Comparison of ENCODE assay signal across 9 cellular contexts in genomic region chr3:1082024-1082633, GRCh38. TPM values are rescaled to one million over a fixed set of nuclear protein-coding genes. Genes with fewer than 3 reads are reported as not detected.
DNase-seq lines count a peak whose midpoint lies in the region; ATAC-seq and TF ChIP-seq lines count a peak whose summit lies in the region.
"Had no signal": no experiment of that assay in that cellular context is flagged by ENCODE, and none has a peak within 500 bp of the region (broad histone marks: within the 10 kb centered on the region; RNA-seq: fewer than 3 reads in every experiment).

No MANE protein-coding gene starts in this region.

- no peaks in the 10 kb centered on the region for H3K27me3 ChIP-seq in lower lobe of right lung (ENCODE audit: low read depth)
- H3K27me3 ChIP-seq in CD8-positive, alpha-beta memory T cell (ENCODE audit: insufficient read depth, low read length, poor library complexity, severe bottlenecking) = no peaks in the 10 kb centered on the region

- H3K27me3 Mint-ChIP-seq in brain = no peaks in the 10 kb centered on the region
- H3K27me3 Mint-ChIP-seq in CD8-positive, alpha-beta memory T cell = no peaks in the 10 kb centered on the region
- H3K27me3 Mint-ChIP-seq: IgD-negative memory B cell had no signal

- H3K9me3 Mint-ChIP-seq in brain = peaks cover 0 to 48% (median 0%) of the 10 kb centered on the region in 5 experiments
- H3K9me3 Mint-ChIP-seq in CD8-positive, alpha-beta memory T cell = peaks cover 2 to 24% (median 5%) of the 10 kb centered on the region in 5 donors

- TF ChIP-seq CTCF in C4-2B (conservative IDR thresholded peaks at IDR 0.05) (peak; percentile 77), LNCAP (IDR thresholded peaks at IDR 0.05) (peak; percentile 65), brain (conservative IDR thresholded peaks at IDR 0.05) (peak; percentile 80 to 83), lower lobe of right lung (IDR thresholded peaks at IDR 0.05) (peak; percentile 60)

- no peaks in the 10 kb centered on the region for H3K36me3 ChIP-seq in lower lobe of right lung
- H3K36me3 ChIP-seq in CD8-positive, alpha-beta memory T cell (ENCODE audit: insufficient read depth, low read length) = no peaks in the 10 kb centered on the region

- H3K27ac Mint-ChIP-seq in brain = peak overlapping the region in 1 of 5 experiments; percentile 55
- H3K27ac Mint-ChIP-seq in CD8-positive, alpha-beta memory T cell = no peak overlapping the region
- H3K27ac Mint-ChIP-seq: IgD-negative memory B cell had no signal

- H3K4me1 ChIP-seq in lower lobe of right lung = no peaks in the 10 kb centered on the region
- no peaks in the 10 kb centered on the region for H3K4me1 ChIP-seq in CD8-positive, alpha-beta memory T cell (ENCODE audit: insufficient read depth, low read length)

- CTCF ChIA-PET in CD8-positive, alpha-beta memory T cell (lab: Charles Lee) = no interaction called here

- H3K4me3 ChIP-seq in lower lobe of right lung = no peak overlapping the region
- no peak overlapping the region for H3K4me3 ChIP-seq in CD8-positive, alpha-beta memory T cell (ENCODE audit: low read length)

- H3K4me3 Mint-ChIP-seq in brain = no peak overlapping the region
- H3K4me3 Mint-ChIP-seq in CD8-positive, alpha-beta memory T cell = no peak overlapping the region
- H3K4me3 Mint-ChIP-seq: IgD-negative memory B cell had no signal

- ATAC-seq in GM18870 (IDR thresholded peaks at IDR 0.05; ENCODE audit: unreplicated experiment) (peak; percentile 52), lower lobe of right lung (peak; percentile 76 to 82)

- peaks cover 22% of the 10 kb centered on the region for H3K4me1 Mint-ChIP-seq in brain
- H3K4me1 Mint-ChIP-seq in CD8-positive, alpha-beta memory T cell = no peaks in the 10 kb centered on the region
- H3K4me1 Mint-ChIP-seq: IgD-negative memory B cell had no signal

- DNase-seq in lower lobe of right lung = no peak
- no peak for DNase-seq in activated CD8-positive, alpha-beta memory T cell treated with anti-CD3 and anti-CD28 coated beads, Interleukin-2, amount 50 U/mL, for 4 hours
- no peak for DNase-seq in HPDE6-E6E7 (ENCODE audit: extremely low spot score)
- no peak for DNase-seq in CD8-positive, alpha-beta memory T cell

- H3K36me3 Mint-ChIP-seq in brain = no peaks in the 10 kb centered on the region
- H3K36me3 Mint-ChIP-seq in CD8-positive, alpha-beta memory T cell = no peaks in the 10 kb centered on the region
- H3K36me3 Mint-ChIP-seq: IgD-negative memory B cell had no signal

- POLR2A ChIA-PET in CD8-positive, alpha-beta memory T cell (lab: Charles Lee) = no interaction called here

- no peak overlapping the region for H3K27ac ChIP-seq in C4-2B
- H3K27ac ChIP-seq in lower lobe of right lung = no peak overlapping the region
- H3K27ac ChIP-seq in CD8-positive, alpha-beta memory T cell (ENCODE audit: low read depth, low read length) = no peak overlapping the region

- intact Hi-C loops in lower lobe of right lung (cut with DNase I) = no loop called here

- H3K9me3 ChIP-seq in lower lobe of right lung = no peaks in the 10 kb centered on the region
- no peaks in the 10 kb centered on the region for H3K9me3 ChIP-seq in CD8-positive, alpha-beta memory T cell (ENCODE audit: low read length)

RNA-seq across cellular contexts. Expression of gene CNTN6, which starts 10.7 kb away (rescaled TPM):
- 0.31 TPM for polyA plus RNA-seq in brain (ENCODE audit: insufficient read depth, low read depth, low replicate concordance)
- 10.3 TPM for total RNA-seq in lower lobe of right lung
- not detected for total RNA-seq in CD8-positive, alpha-beta memory T cell
- polyA plus RNA-seq in CD8-positive, alpha-beta memory T cell = not detected
- polyA plus RNA-seq: IgD-negative memory B cell had no signal

Comparison
In these comparisons a context has a peak if more than half of its experiments do, and no peak if none do; other contexts are left out.
1. RNA of gene CNTN6, which starts 10.7 kb away (total RNA-seq): 10.3 TPM in lower lobe of right lung (single experiment); not detected in CD8-positive, alpha-beta memory T cell; every median in the first group is over 10 times any median in the second.
2. Peak in every context shown above with its lines, with median percentiles within 50 percentile points of each other: CTCF ChIP-seq.